Comparison of ENCODE assay signal across 19 cellular contexts in genomic region chr1:178434360-178434759, GRCh38.
A peak's percentile ranks its signal among the peaks of the same experiment; 100 is the strongest.
DNase-seq lines count a peak whose midpoint lies in the region; ATAC-seq and TF ChIP-seq lines count a peak whose summit lies in the region.
"Had no signal": no experiment of that assay in that cellular context is flagged by ENCODE, and none has a peak within 500 bp of the region (broad histone marks: within the 10 kb centered on the region; RNA-seq: fewer than 3 reads in every experiment).

No MANE protein-coding gene starts in this region.

- H3K23ac ChIP-seq in mesenchymal stem cell (ENCODE audit: low read length in 2 of 2), result no peak overlapping the region

- H3K36me3 Mint-ChIP-seq in mesothelial cell of epicardium, result no peaks in the 10 kb centered on the region
- H3K36me3 Mint-ChIP-seq: T-cell had no signal

- H3K4me1 ChIP-seq in RWPE2 (ENCODE audit: insufficient read depth, poor library complexity, severe bottlenecking) (peaks cover 3% of the 10 kb centered on the region), mesenchymal stem cell (ENCODE audit: control insufficient read depth, insufficient read depth, low read depth, low read length) (no peaks in the 10 kb centered on the region)
- H3K4me1 ChIP-seq: A549 had no signal

- no peak overlapping the region for H2BK15ac ChIP-seq in mesenchymal stem cell (ENCODE audit: low read depth, poor library complexity, severe bottlenecking)

- H2BK5ac ChIP-seq in mesenchymal stem cell (ENCODE audit: low read depth, low read length, poor library complexity, severe bottlenecking), result no peak overlapping the region

- peaks cover 8% of the 10 kb centered on the region for H3K79me1 ChIP-seq in mesenchymal stem cell (replicated peaks; ENCODE audit: low read length, poor library complexity, severe bottlenecking)

- H2BK12ac ChIP-seq in mesenchymal stem cell (ENCODE audit: low read length in 2 of 2), result no peak overlapping the region

- no peak overlapping the region for H2AK5ac ChIP-seq in mesenchymal stem cell (ENCODE audit: low read length, severe bottlenecking)

- TF ChIP-seq CTCF in RWPE2 (IDR thresholded peaks at IDR 0.05; ENCODE audit: poor library complexity, severe bottlenecking), result no peak
- no peak for TF ChIP-seq CTCF in mesothelial cell of epicardium (IDR thresholded peaks at IDR 0.05; ENCODE audit: unreplicated experiment)

- peaks cover 10% of the 10 kb centered on the region for H3K4me1 Mint-ChIP-seq in mesothelial cell of epicardium
- H3K4me1 Mint-ChIP-seq: T-cell had no signal

- H3K9me3 ChIP-seq in RWPE2 (ENCODE audit: severe bottlenecking), result no peaks in the 10 kb centered on the region
- H3K9me3 ChIP-seq in mesenchymal stem cell (ENCODE audit: control insufficient read depth, low read length), result no peaks in the 10 kb centered on the region
- H3K9me3 ChIP-seq: A549 had no signal

- no peak overlapping the region for H3K27ac ChIP-seq in RWPE2 (ENCODE audit: poor library complexity, severe bottlenecking)
- H3K27ac ChIP-seq in mesenchymal stem cell (ENCODE audit: low read length, poor library complexity, severe bottlenecking), result no peak overlapping the region
- H3K27ac ChIP-seq: A549, C4-2B, PC-9 had no signal

- no peak overlapping the region for H3K4me3 Mint-ChIP-seq in mesothelial cell of epicardium
- H3K4me3 Mint-ChIP-seq: GM23338, T-cell had no signal

- H3K18ac ChIP-seq in mesenchymal stem cell (ENCODE audit: low read depth in 1 of 2, low read length in 2 of 2), result no peak overlapping the region

- H3K4me2 ChIP-seq in mesenchymal stem cell (ENCODE audit: low read length, poor library complexity, severe bottlenecking), result no peak overlapping the region
- H3K4me2 ChIP-seq: A549, GM23338, PC-9 had no signal

- WGBS in mesenchymal stem cell, result no CpG with 5 or more reads among the region's 1 CpG

- no peak overlapping the region for H4K91ac ChIP-seq in mesenchymal stem cell (ENCODE audit: low read length)

- H2BK120ac ChIP-seq in mesenchymal stem cell (ENCODE audit: low read depth, low read length), result no peak overlapping the region

- no peak overlapping the region for H4K8ac ChIP-seq in mesenchymal stem cell (ENCODE audit: low read length)

- ATAC-seq in HG02870 (IDR thresholded peaks at IDR 0.05; ENCODE audit: unreplicated experiment) (peak; percentile 76), RWPE2 (ENCODE audit: low read depth) (peak; percentile 60), GM21786 (IDR thresholded peaks at IDR 0.05; ENCODE audit: unreplicated experiment) (no peak), GM19035 (IDR thresholded peaks at IDR 0.05; ENCODE audit: unreplicated experiment) (no peak)
- ATAC-seq: A549, HCT116, Right ventricle myocardium inferior, T-cell had no signal

- no peak overlapping the region for H2AFZ ChIP-seq in mesenchymal stem cell (ENCODE audit: low read depth, low read length)
- H2AFZ ChIP-seq: GM23338, PC-9 had no signal

- H3K9me3 Mint-ChIP-seq in mesothelial cell of epicardium, result no peaks in the 10 kb centered on the region
- H3K9me3 Mint-ChIP-seq: GM23338, T-cell had no signal

- DNase-seq in EH (ENCODE audit: low read depth) (peak; percentile 5), RWPE2 (ENCODE audit: low spot score) (no peak), mesothelial cell of epicardium (ENCODE audit: low spot score in 2 of 2, unreplicated experiment in 2 of 2) (no peak), mesenchymal stem cell (no peak), NOMO-1 (lab: John Stamatoyannopoulos, UW; ENCODE audit: unreplicated experiment in 2 of 2) (no peak)
- DNase-seq: COR-L47, NCI-H1105 treated with DMSO at 0.1 percent for 48 hours, NCI-H187, NCI-H526 treated with DMSO at 0.1 percent for 48 hours, PC-9, T-cell had no signal

- H3K27me3 Mint-ChIP-seq in mesothelial cell of epicardium (ENCODE audit: low read depth), result no peaks in the 10 kb centered on the region

- H3K9ac ChIP-seq in mesenchymal stem cell (ENCODE audit: low read length), result no peak overlapping the region

- H3K27me3 ChIP-seq in RWPE2 (ENCODE audit: insufficient read depth, poor library complexity, severe bottlenecking) (no peaks in the 10 kb centered on the region), mesenchymal stem cell (ENCODE audit: control insufficient read depth in 1 of 2, insufficient read depth in 1 of 2, low read length in 2 of 2) (no peaks in the 10 kb centered on the region)

- H3K27ac Mint-ChIP-seq in mesothelial cell of epicardium, result peak overlapping the region; percentile 6
- H3K27ac Mint-ChIP-seq: GM23338, T-cell had no signal

- H3K14ac ChIP-seq in mesenchymal stem cell (ENCODE audit: low read length in 2 of 2), result no peak overlapping the region

- no peaks in the 10 kb centered on the region for H3K36me3 ChIP-seq in RWPE2 (ENCODE audit: low read depth)
- peaks cover 0 to 2% of the 10 kb centered on the region in 2 experiments for H3K36me3 ChIP-seq in mesenchymal stem cell (ENCODE audit: control insufficient read depth in 1 of 2, insufficient read depth in 2 of 2, low read depth in 1 of 2, low read length in 2 of 2)

- H3K4me3 ChIP-seq in RWPE2 (ENCODE audit: severe bottlenecking) (no peak overlapping the region), mesenchymal stem cell (ENCODE audit: insufficient read depth in 1 of 2, low read depth in 1 of 2, low read length in 2 of 2) (no peak overlapping the region)
- H3K4me3 ChIP-seq: A549, GM23338, PC-9 had no signal

- H3K4ac ChIP-seq in mesenchymal stem cell (ENCODE audit: low read depth in 1 of 2, low read length in 2 of 2), result no peak overlapping the region

Comparison
In these comparisons a context has a peak if more than half of its experiments do, and no peak if none do; other contexts are left out.
1. ATAC-seq: peak in HG02870 (single experiment) and RWPE2 (single experiment); none in GM21786 (single experiment) and GM19035 (single experiment).